2 cellular contexts compared by ENCODE assay signal in genomic region chr2:88067189-88067588, GRCh38.
A peak's percentile ranks its signal among the peaks of the same experiment; 100 is the strongest.
TF ChIP-seq lines count a peak whose summit lies in the region.

No MANE protein-coding gene starts in this region.

TF ChIP-seq in GM23338, 12 proteins besides CTCF, POLR2A, EP300 and RAD21:
- TF ChIP-seq REST (IDR thresholded peaks at IDR 0.05; ENCODE audit: unreplicated experiment) (no peak), EZH2phosphoT487 (IDR thresholded peaks at IDR 0.05; ENCODE audit: unreplicated experiment) (no peak), ZNF331 (CRISPR knock-in tag; IDR thresholded peaks at IDR 0.05; ENCODE audit: low read depth) (no peak), JUNB (IDR thresholded peaks at IDR 0.05; ENCODE audit: unreplicated experiment) (no peak), NANOG (IDR thresholded peaks at IDR 0.05; ENCODE audit: borderline replicate concordance) (no peak), CREB1 (CRISPR knock-in tag; IDR thresholded peaks at IDR 0.05; ENCODE audit: low read depth) (no peak), ZNF114 (CRISPR knock-in tag; IDR thresholded peaks at IDR 0.05) (no peak), EZH2 (IDR thresholded peaks at IDR 0.05; ENCODE audit: low read depth, unreplicated experiment) (no peak), STAT1 (IDR thresholded peaks at IDR 0.05; ENCODE audit: unreplicated experiment) (no peak), POLR2AphosphoS5 (IDR thresholded peaks at IDR 0.05; ENCODE audit: low read depth) (no peak)
- TF ChIP-seq, protein P1, sequence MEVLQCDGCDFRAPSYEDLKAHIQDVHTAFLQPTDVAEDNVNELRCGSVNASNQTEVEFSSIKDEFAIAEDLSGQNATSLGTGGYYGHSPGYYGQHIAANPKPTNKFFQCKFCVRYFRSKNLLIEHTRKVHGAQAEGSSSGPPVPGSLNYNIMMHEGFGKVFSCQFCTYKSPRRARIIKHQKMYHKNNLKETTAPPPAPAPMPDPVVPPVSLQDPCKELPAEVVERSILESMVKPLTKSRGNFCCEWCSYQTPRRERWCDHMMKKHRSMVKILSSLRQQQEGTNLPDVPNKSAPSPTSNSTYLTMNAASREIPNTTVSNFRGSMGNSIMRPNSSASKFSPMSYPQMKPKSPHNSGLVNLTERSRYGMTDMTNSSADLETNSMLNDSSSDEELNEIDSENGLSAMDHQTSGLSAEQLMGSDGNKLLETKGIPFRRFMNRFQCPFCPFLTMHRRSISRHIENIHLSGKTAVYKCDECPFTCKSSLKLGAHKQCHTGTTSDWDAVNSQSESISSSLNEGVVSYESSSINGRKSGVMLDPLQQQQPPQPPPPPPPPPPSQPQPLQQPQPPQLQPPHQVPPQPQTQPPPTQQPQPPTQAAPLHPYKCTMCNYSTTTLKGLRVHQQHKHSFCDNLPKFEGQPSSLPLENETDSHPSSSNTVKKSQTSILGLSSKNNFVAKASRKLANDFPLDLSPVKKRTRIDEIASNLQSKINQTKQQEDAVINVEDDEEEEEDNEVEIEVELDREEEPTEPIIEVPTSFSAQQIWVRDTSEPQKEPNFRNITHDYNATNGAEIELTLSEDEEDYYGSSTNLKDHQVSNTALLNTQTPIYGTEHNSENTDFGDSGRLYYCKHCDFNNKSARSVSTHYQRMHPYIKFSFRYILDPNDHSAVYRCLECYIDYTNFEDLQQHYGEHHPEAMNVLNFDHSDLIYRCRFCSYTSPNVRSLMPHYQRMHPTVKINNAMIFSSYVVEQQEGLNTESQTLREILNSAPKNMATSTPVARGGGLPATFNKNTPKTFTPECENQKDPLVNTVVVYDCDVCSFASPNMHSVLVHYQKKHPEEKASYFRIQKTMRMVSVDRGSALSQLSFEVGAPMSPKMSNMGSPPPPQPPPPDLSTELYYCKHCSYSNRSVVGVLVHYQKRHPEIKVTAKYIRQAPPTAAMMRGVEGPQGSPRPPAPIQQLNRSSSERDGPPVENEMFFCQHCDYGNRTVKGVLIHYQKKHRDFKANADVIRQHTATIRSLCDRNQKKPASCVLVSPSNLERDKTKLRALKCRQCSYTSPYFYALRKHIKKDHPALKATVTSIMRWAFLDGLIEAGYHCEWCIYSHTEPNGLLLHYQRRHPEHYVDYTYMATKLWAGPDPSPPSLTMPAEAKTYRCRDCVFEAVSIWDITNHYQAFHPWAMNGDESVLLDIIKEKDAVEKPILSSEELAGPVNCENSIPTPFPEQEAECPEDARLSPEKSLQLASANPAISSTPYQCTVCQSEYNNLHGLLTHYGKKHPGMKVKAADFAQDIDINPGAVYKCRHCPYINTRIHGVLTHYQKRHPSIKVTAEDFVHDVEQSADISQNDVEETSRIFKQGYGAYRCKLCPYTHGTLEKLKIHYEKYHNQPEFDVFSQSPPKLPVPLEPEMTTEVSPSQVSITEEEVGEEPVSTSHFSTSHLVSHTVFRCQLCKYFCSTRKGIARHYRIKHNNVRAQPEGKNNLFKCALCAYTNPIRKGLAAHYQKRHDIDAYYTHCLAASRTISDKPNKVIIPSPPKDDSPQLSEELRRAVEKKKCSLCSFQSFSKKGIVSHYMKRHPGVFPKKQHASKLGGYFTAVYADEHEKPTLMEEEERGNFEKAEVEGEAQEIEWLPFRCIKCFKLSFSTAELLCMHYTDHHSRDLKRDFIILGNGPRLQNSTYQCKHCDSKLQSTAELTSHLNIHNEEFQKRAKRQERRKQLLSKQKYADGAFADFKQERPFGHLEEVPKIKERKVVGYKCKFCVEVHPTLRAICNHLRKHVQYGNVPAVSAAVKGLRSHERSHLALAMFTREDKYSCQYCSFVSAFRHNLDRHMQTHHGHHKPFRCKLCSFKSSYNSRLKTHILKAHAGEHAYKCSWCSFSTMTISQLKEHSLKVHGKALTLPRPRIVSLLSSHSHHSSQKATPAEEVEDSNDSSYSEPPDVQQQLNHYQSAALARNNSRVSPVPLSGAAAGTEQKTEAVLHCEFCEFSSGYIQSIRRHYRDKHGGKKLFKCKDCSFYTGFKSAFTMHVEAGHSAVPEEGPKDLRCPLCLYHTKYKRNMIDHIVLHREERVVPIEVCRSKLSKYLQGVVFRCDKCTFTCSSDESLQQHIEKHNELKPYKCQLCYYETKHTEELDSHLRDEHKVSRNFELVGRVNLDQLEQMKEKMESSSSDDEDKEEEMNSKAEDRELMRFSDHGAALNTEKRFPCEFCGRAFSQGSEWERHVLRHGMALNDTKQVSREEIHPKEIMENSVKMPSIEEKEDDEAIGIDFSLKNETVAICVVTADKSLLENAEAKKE (CRISPR knock-in tag; IDR thresholded peaks at IDR 0.05): no peak
- TF ChIP-seq, protein P2, sequence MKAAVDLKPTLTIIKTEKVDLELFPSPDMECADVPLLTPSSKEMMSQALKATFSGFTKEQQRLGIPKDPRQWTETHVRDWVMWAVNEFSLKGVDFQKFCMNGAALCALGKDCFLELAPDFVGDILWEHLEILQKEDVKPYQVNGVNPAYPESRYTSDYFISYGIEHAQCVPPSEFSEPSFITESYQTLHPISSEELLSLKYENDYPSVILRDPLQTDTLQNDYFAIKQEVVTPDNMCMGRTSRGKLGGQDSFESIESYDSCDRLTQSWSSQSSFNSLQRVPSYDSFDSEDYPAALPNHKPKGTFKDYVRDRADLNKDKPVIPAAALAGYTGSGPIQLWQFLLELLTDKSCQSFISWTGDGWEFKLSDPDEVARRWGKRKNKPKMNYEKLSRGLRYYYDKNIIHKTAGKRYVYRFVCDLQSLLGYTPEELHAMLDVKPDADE (IDR thresholded peaks at IDR 0.05): no peak
TF ChIP-seq in GM23338: peak in this region for 0.

TF ChIP-seq in K562, 482 proteins besides CTCF, POLR2A, EP300 and RAD21:
- TF ChIP-seq ZNF311 (CRISPR knock-in tag; IDR thresholded peaks at IDR 0.05) (no peak), NFYB (IDR thresholded peaks at IDR 0.05; ENCODE audit: extremely low read depth, insufficient read length) (no peak), ZNF143 (CRISPR knock-in tag; IDR thresholded peaks at IDR 0.05) (no peak), ZNF24 (IDR thresholded peaks at IDR 0.05) (no peak), TEAD2 (tag; IDR thresholded peaks at IDR 0.05) (no peak)
- TF ChIP-seq, protein P3, sequence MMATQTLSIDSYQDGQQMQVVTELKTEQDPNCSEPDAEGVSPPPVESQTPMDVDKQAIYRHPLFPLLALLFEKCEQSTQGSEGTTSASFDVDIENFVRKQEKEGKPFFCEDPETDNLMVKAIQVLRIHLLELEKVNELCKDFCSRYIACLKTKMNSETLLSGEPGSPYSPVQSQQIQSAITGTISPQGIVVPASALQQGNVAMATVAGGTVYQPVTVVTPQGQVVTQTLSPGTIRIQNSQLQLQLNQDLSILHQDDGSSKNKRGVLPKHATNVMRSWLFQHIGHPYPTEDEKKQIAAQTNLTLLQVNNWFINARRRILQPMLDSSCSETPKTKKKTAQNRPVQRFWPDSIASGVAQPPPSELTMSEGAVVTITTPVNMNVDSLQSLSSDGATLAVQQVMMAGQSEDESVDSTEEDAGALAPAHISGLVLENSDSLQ (IDR thresholded peaks at IDR 0.05): peak; percentile 44; the same call in 1 of the 2 replicates
- TF ChIP-seq, protein P4, sequence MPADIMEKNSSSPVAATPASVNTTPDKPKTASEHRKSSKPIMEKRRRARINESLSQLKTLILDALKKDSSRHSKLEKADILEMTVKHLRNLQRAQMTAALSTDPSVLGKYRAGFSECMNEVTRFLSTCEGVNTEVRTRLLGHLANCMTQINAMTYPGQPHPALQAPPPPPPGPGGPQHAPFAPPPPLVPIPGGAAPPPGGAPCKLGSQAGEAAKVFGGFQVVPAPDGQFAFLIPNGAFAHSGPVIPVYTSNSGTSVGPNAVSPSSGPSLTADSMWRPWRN (IDR thresholded peaks at IDR 0.05; ENCODE audit: low read depth): no peak
TF ChIP-seq in K562: peak in this region for 1.
